1 cellular context compared by ENCODE assay signal in the genomic region with DNA sequence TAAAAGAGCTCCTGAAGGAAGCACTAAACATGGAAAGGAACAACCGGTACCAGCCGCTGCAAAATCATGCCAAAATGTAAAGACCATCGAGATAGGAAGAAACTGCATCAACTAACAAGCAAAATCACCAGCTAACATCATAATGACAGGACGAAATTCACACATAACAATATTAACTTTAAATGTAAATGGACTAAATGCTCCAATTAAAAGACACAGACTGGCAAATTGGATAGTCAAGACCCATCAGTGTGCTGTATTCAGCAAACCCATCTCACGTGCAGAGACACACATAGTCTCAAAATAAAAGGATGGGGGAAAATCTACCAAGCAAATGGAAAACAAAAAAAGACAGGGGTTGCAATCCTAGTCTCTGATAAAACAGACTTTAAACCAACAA. TPM values are rescaled to one million over a fixed set of nuclear protein-coding genes. Genes with fewer than 3 reads are reported as not detected.
"Had no signal": no experiment of that assay in that cellular context is flagged by ENCODE, and none has a peak within 500 bp of the region (broad histone marks: within the 10 kb centered on the region; RNA-seq: fewer than 3 reads in every experiment).

No MANE protein-coding gene starts in this region.

RNA-seq across cellular contexts. Expression of a gene that starts 26.4 kb away (rescaled TPM):
- total RNA-seq: activated T-helper 1 cell treated with anti-CD3 and anti-CD28 coated beads, Interleukin-12 subunit alpha, Interleukin-12 subunit beta, Interleukin-2, Interleukin-4 antibody, amounts not matched to agents 30 ng/mL and 10 ng/mL and 1 ng/mL, durations not matched to agents 14 hours and 24 hours and 36 hours had no signal
